9 cellular contexts compared by ENCODE assay signal in the genomic region with DNA sequence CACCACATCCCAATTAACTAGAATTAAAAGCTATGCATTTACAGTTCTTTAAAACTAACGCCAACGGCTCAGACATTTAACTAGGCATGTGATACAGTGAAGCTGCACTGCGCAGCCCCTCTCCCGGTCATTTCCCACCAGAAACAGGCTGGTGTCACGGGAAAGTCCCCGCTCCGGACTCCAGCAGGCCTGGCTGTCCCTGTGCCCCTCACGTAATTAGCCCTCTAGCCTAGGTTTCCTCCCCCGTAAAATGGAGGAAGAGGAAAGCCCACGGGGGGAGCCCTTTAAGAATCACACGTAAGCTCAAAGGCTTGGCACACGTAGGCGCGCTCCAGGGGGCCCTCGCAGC. TPM values are rescaled to one million over a fixed set of nuclear protein-coding genes. Genes with fewer than 3 reads are reported as not detected.
A peak's percentile ranks its signal among the peaks of the same experiment; 100 is the strongest.
DNase-seq lines count a peak whose midpoint lies in the region; ATAC-seq and TF ChIP-seq lines count a peak whose summit lies in the region.
"Had no signal": no experiment of that assay in that cellular context is flagged by ENCODE, and none has a peak within 500 bp of the region (broad histone marks: within the 10 kb centered on the region; RNA-seq: fewer than 3 reads in every experiment).

No MANE protein-coding gene starts in this region.

- 42% methylated on average over 6 of the region's 15 CpGs; no CpG with 5 or more reads in 1 of the 2 experiments for WGBS in IMR-90 (ENCODE audit: extremely low coverage in 2 of 2, insufficient read length in 1 of 2), 2 experiments
- 20 to 37% methylated on average over 10 to 15 of the region's 15 CpGs for WGBS in body of pancreas, 2 donors

- H3K79me1 ChIP-seq in IMR-90 (ENCODE audit: low read depth in 1 of 2, low read length in 2 of 2): no peaks in the 10 kb centered on the region

- no peak overlapping the region for H2BK5ac ChIP-seq in IMR-90 (ENCODE audit: low read depth, low read length, poor library complexity, severe bottlenecking)

- H3K14ac ChIP-seq in IMR-90 (replicated peaks; ENCODE audit: low read depth, low read length): no peak overlapping the region

- H3K27ac ChIP-seq in AG04450 (ENCODE audit: low read depth, low read length) (no peak overlapping the region), IMR-90 (ENCODE audit: insufficient read depth, low read length) (no peak overlapping the region), duodenal mucosa (ENCODE audit: low read depth, low read length) (no peak overlapping the region), neural cell (ENCODE audit: low read length) (no peak overlapping the region), body of pancreas (peak overlapping the region in 1 of 4 donors; percentile 59)

- BruUV-seq in IMR-90 (replicated peaks; lab: Mats Ljungman, UMichigan): no TSS peak

- H3K4me1 ChIP-seq in IMR-90 (ENCODE audit: control insufficient read depth, insufficient read depth, low read length) (peaks cover 3% of the 10 kb centered on the region; the same call in 1 of the 2 replicates), duodenal mucosa (ENCODE audit: control insufficient read depth in 1 of 2, insufficient read depth in 2 of 2, low read length in 2 of 2) (peaks cover 6 to 8% of the 10 kb centered on the region in 2 donors), body of pancreas (peaks cover 18% of the 10 kb centered on the region)

- no peak overlapping the region for H2BK15ac ChIP-seq in IMR-90 (ENCODE audit: low read depth, low read length)

- H3K36me3 ChIP-seq in IMR-90 (ENCODE audit: control insufficient read depth, insufficient read depth, low read length) (no peaks in the 10 kb centered on the region), duodenal mucosa (ENCODE audit: control insufficient read depth in 1 of 2, insufficient read depth in 2 of 2, low read length in 2 of 2) (no peaks in the 10 kb centered on the region), neural cell (ENCODE audit: insufficient read depth, low read length) (no peaks in the 10 kb centered on the region), body of pancreas (replicated peaks in 1 of 2; ENCODE audit: insufficient read depth in 1 of 2, low read depth in 2 of 2) (no peaks in the 10 kb centered on the region)

- no peaks in the 10 kb centered on the region for H3F3A ChIP-seq in neural cell (ENCODE audit: insufficient read depth, low read length, poor library complexity, severe bottlenecking)

- H2AFZ ChIP-seq in IMR-90 (replicated peaks; ENCODE audit: low read length, poor library complexity) (peak overlapping the region; percentile 95), neural cell (ENCODE audit: low read depth, low read length) (no peak overlapping the region)

- no peak overlapping the region for H3K4ac ChIP-seq in IMR-90 (ENCODE audit: low read depth, low read length)

- in situ Hi-C loops in IMR-90 (cut with MboI; ENCODE audit: low sequenced_read_pairs): no loop called here

- H3K9me1 ChIP-seq in IMR-90 (ENCODE audit: insufficient read depth, low read length): no peaks in the 10 kb centered on the region

- peaks cover 37% of the 10 kb centered on the region for H3K27me3 ChIP-seq in AG04450 (ENCODE audit: control insufficient read depth, insufficient read depth, low read length)
- peaks cover 33% of the 10 kb centered on the region for H3K27me3 ChIP-seq in IMR-90 (ENCODE audit: control insufficient read depth, insufficient read depth, low read length)
- peaks cover 16 to 20% of the 10 kb centered on the region in 2 donors for H3K27me3 ChIP-seq in duodenal mucosa (ENCODE audit: control insufficient read depth in 1 of 2, insufficient read depth in 2 of 2, low read length in 2 of 2)
- peaks cover 46% of the 10 kb centered on the region for H3K27me3 ChIP-seq in neural cell (ENCODE audit: insufficient read depth, low read depth, low read length)
- no peaks in the 10 kb centered on the region for H3K27me3 ChIP-seq in body of pancreas

- H3K4me3 ChIP-seq in AG04450 (ENCODE audit: low read depth, low read length) (peak overlapping the region; percentile 58), IMR-90 (ENCODE audit: insufficient read depth, low read depth, low read length) (no peak overlapping the region; the same call in 1 of the 2 replicates), duodenal mucosa (ENCODE audit: low read depth in 1 of 2, low read length in 2 of 2) (peak overlapping the region; percentile 71 to 74), neural cell (ENCODE audit: low read length) (peak overlapping the region; percentile 58), body of pancreas (no peak overlapping the region)

- no peak for TF ChIP-seq POLR2A in IMR-90 (IDR thresholded peaks at IDR 0.05; ENCODE audit: low read depth, low read length)
- TF ChIP-seq POLR2A in body of pancreas (IDR thresholded peaks at IDR 0.05): no peak

- ATAC-seq in IMR-90 (ENCODE audit: low read depth) (no peak), body of pancreas (no peak)

- H3K9me3 ChIP-seq in AG04450 (ENCODE audit: control insufficient read depth, insufficient read depth, low read length): no peaks in the 10 kb centered on the region; the same call in 1 of the 2 replicates
- H3K9me3 ChIP-seq in IMR-90 (ENCODE audit: control insufficient read depth, insufficient read depth, low read length): no peaks in the 10 kb centered on the region
- no peaks in the 10 kb centered on the region for H3K9me3 ChIP-seq in duodenal mucosa (ENCODE audit: control insufficient read depth in 1 of 2, low read length in 2 of 2)
- no peaks in the 10 kb centered on the region for H3K9me3 ChIP-seq in neural cell (ENCODE audit: low read length)
- H3K9me3 ChIP-seq in body of pancreas: no peaks in the 10 kb centered on the region

- no peak overlapping the region for H2AK9ac ChIP-seq in IMR-90 (replicated peaks; ENCODE audit: low read depth, low read length, poor library complexity)

- no peak overlapping the region for H3K56ac ChIP-seq in IMR-90 (ENCODE audit: extremely low read depth, insufficient read depth, low read length)

- CTCF ChIA-PET in AG04450 (lab: Charles Lee) (interaction anchor here (0.5 to 2.6 kb wide), 17 partner anchors 9 to 642 kb away, joined by 3 to 15 read pairs (median 4); partner anchors contain the start of gene FAHD2A), IMR-90 (lab: Yijun Ruan, JAX) (interaction anchor here (0.7 to 1.7 kb wide), 9 partner anchors 11 to 113 kb away, joined by 3 to 10 read pairs (median 4); no protein-coding TSS in a partner anchor)

- no peak overlapping the region for H4K91ac ChIP-seq in IMR-90 (ENCODE audit: insufficient read depth, low read depth, low read length)

- H3K4me2 ChIP-seq in IMR-90 (ENCODE audit: low read depth, low read length) (peak overlapping the region; percentile 87; the same call in 1 of the 2 replicates), neural cell (ENCODE audit: low read length) (no peak overlapping the region)

- H3K79me2 ChIP-seq in neural cell (replicated peaks; ENCODE audit: insufficient read depth, low read length): no peaks in the 10 kb centered on the region

- intact Hi-C loops in IMR-90 (cut with micrococcal nuclease) (loop anchor here (2.0 to 5.0 kb wide), 3 partner anchors 58 to 382 kb away; partner anchors contain the start of genes FAHD2A and MRPS5), body of pancreas (cut with DNase I) (no loop called here)

- dilution Hi-C loops in IMR-90 (cut with HindIII; ENCODE audit: low sequenced_read_pairs, unreplicated experiment): no loop called here

- H2BK20ac ChIP-seq in IMR-90 (ENCODE audit: low read depth, low read length): no peak overlapping the region

- H2BK120ac ChIP-seq in IMR-90 (ENCODE audit: low read depth, low read length): no peak overlapping the region

- no peaks in the 10 kb centered on the region for H3K9me2 ChIP-seq in neural cell (ENCODE audit: insufficient read depth, low read length)

- TF ChIP-seq EP300 in neural cell (conservative IDR thresholded peaks at IDR 0.05; ENCODE audit: poor library complexity, severe bottlenecking): no peak

- no peak overlapping the region for H2AK5ac ChIP-seq in IMR-90 (ENCODE audit: low read depth, low read length)

- POLR2A ChIA-PET in AG04450 (lab: Yijun Ruan, JAX) (no interaction called here), IMR-90 (lab: Charles Lee; ENCODE audit: unreplicated experiment) (no interaction called here)

- no peak for TF ChIP-seq RAD21 in IMR-90 (IDR thresholded peaks at IDR 0.05; ENCODE audit: low read length)
- TF ChIP-seq RAD21 in neural cell (conservative IDR thresholded peaks at IDR 0.05): no peak

- H4K8ac ChIP-seq in IMR-90 (ENCODE audit: low read depth in 2 of 2, low read length in 2 of 2): no peak overlapping the region

- H3K23ac ChIP-seq in IMR-90 (ENCODE audit: low read depth, low read length): no peak overlapping the region

- no peak for DNase-seq in AG04450 (ENCODE audit: low read depth, low spot score)
- no peak for DNase-seq in IMR-90
- no peak for DNase-seq in activated gamma-delta T cell treated with Interleukin-2 at 50 U/mL for 16 hours
- DNase-seq in NCI-H1436 treated with DMSO at 0.1 percent for 48 hours (lab: John Stamatoyannopoulos, UW): no peak
- DNase-seq in retina: no peak
- no peak for DNase-seq in body of pancreas

- no peak overlapping the region for H3K18ac ChIP-seq in IMR-90 (ENCODE audit: low read depth, low read length)

- TF ChIP-seq CTCF in AG04450 (IDR thresholded peaks at IDR 0.05; ENCODE audit: low read depth, low read length) (no peak), IMR-90 (conservative IDR thresholded peaks at IDR 0.05; ENCODE audit: low read depth, low read length) (no peak), neural cell (IDR thresholded peaks at IDR 0.05; ENCODE audit: poor library complexity, severe bottlenecking) (no peak), body of pancreas (IDR thresholded peaks at IDR 0.05) (no peak)

- H4K5ac ChIP-seq in IMR-90 (ENCODE audit: low read depth, low read length): no peak overlapping the region

- no peak overlapping the region for H3K9ac ChIP-seq in IMR-90 (ENCODE audit: low read depth, low read length)
- H3K9ac ChIP-seq in duodenal mucosa (ENCODE audit: low read depth in 1 of 2, low read length in 2 of 2): peak overlapping the region in 1 of 2 donors; percentile 51
- H3K9ac ChIP-seq in neural cell (ENCODE audit: low read length): no peak overlapping the region

- no peaks in the 10 kb centered on the region for H4K20me1 ChIP-seq in IMR-90 (ENCODE audit: insufficient read depth, low read length)
- no peaks in the 10 kb centered on the region for H4K20me1 ChIP-seq in neural cell (ENCODE audit: insufficient read depth)

RNA-seq across cellular contexts. Expression of gene KCNIP3, which starts 47.9 kb away (rescaled TPM):
- polyA plus RNA-seq in AG04450 (2011; rRNA removed): 0.12 and 0.24 TPM in 2 replicates
- polyA minus RNA-seq in AG04450 (2011; rRNA and poly(A)+ RNA removed): 0.35 TPM in 1 of 2 replicates, not detected in the other
- total RNA-seq in IMR-90 (2012; rRNA removed): 0.72 and 0.83 TPM in 2 replicates
- polyA plus RNA-seq in IMR-90 (2012; rRNA removed): 1.4 TPM in 2 replicates
- polyA plus RNA-seq in IMR-90 (2012; cell fraction: cytosol; rRNA removed): 0.53 and 1.3 TPM in 2 replicates
- 1.5 and 3.2 TPM in 2 replicates for polyA plus RNA-seq in IMR-90 (2012; cell fraction: nucleus; rRNA removed; ENCODE audit: low replicate concordance)
- polyA plus RNA-seq in neural cell: not detected in 2 replicates
- 1.2 TPM in 1 of 2 replicates, not detected in the other for polyA minus RNA-seq in neural cell
- total RNA-seq in body of pancreas: 1 to 10 TPM; 1.6 to 2.9 TPM
- total RNA-seq: G401 had no signal

RNA-seq across cellular contexts. Expression of gene FAHD2A, which starts 57.5 kb away (rescaled TPM):
- polyA plus RNA-seq in AG04450 (2011; rRNA removed) (24.9 and 30.9 TPM in 2 replicates), IMR-90 (2012; rRNA removed) (34.0 and 35.1 TPM in 2 replicates), neural cell (26.0 and 27.2 TPM in 2 replicates)
- 25.2 and 30.9 TPM in 2 replicates for polyA minus RNA-seq in AG04450 (2011; rRNA and poly(A)+ RNA removed)
- total RNA-seq in IMR-90 (2012; rRNA removed) (35.0 and 36.2 TPM in 2 replicates), body of pancreas (10 to 100 TPM; 15.2 to 18.9 TPM)
- polyA plus RNA-seq in IMR-90 (2012; cell fraction: cytosol; rRNA removed): 30.2 and 32.1 TPM in 2 replicates
- 64.5 and 80.7 TPM in 2 replicates for polyA plus RNA-seq in IMR-90 (2012; cell fraction: nucleus; rRNA removed; ENCODE audit: low replicate concordance)
- 11.4 and 12.6 TPM in 2 replicates for polyA minus RNA-seq in neural cell

Comparison
In these comparisons a context has a peak if more than half of its experiments do, and no peak if none do; other contexts are left out.
1. H3K4me3 ChIP-seq: peak in AG04450 (single experiment), duodenal mucosa (2 of 2) and neural cell (single experiment); none in IMR-90 (single experiment) and body of pancreas (0 of 2).